ENCODE assay signal across 8 cellular contexts in genomic region chr14:106268013-106268727, GRCh38.
DNase-seq lines count a peak whose midpoint lies in the region; ATAC-seq and TF ChIP-seq lines count a peak whose summit lies in the region.

No MANE protein-coding gene starts in this region.

- H3K4me3 ChIP-seq in GM12875 (ENCODE audit: low read depth, low read length) (no peak overlapping the region), Panc1 (ENCODE audit: low read depth in 2 of 2, low read length in 2 of 2) (no peak overlapping the region)

- intact Hi-C loops in Panc1 (cut with micrococcal nuclease; ENCODE audit: unreplicated experiment), result no loop called here

- DNase-seq in Panc1 (ENCODE audit: low read depth, low spot score) (no peak), ecto neural progenitor cell (ENCODE audit: low spot score) (no peak), NCI-H226 (no peak)
- DNase-seq in activated T-helper 9 cell treated with anti-CD3 and anti-CD28 coated beads, Interleukin-2, amount 50 U/mL, for 16 hours (ENCODE audit: low read depth), result peak; percentile 55
- peak; percentile 44 to 80 (median 67) for DNase-seq in stimulated activated CD4-positive, alpha-beta T cell treated with anti-CD3 and anti-CD28 coated beads, TNF-alpha, amount 100 ng/mL, for 48 hours (ENCODE audit: low read depth in 3 of 3)

- H3K4me1 ChIP-seq in Panc1 (ENCODE audit: control insufficient read depth, insufficient read depth, low read length), result no peaks in the 10 kb centered on the region

- POLR2A ChIA-PET in Panc1 (lab: Charles Lee), result no interaction called here

- CTCF ChIA-PET in Panc1 (lab: Charles Lee), result interaction anchor here (0.6 kb wide), 1 partner anchor 147 kb away, joined by 3 read pairs; no protein-coding TSS in a partner anchor

- H3K9me3 ChIP-seq in Panc1 (ENCODE audit: control insufficient read depth, insufficient read depth, low read depth, low read length), result no peaks in the 10 kb centered on the region

- in situ Hi-C loops in Panc1 (cut with HindIII; ENCODE audit: low pct_unique_long_range_greater_than_20kb, low sequenced_read_pairs), result no loop called here

- no peak overlapping the region for H3K27ac ChIP-seq in Panc1 (ENCODE audit: low read length)

- peak; percentile 55; the same call in 1 of the 2 replicates for TF ChIP-seq CTCF in GM12875 (IDR thresholded peaks at IDR 0.05; ENCODE audit: borderline replicate concordance, insufficient read depth, low read depth, low read length)
- peak; percentile 67 for TF ChIP-seq CTCF in Panc1 (IDR thresholded peaks at IDR 0.05)

- no TSS peak for BruUV-seq in Panc1 (replicated peaks; lab: Mats Ljungman, UMichigan)

- ATAC-seq in Panc1 (no peak), GM21786 (IDR thresholded peaks at IDR 0.05; ENCODE audit: unreplicated experiment) (no peak), HG03469 (IDR thresholded peaks at IDR 0.05; ENCODE audit: unreplicated experiment) (no peak)

- peaks cover 44% of the 10 kb centered on the region for H3K27me3 ChIP-seq in Panc1 (ENCODE audit: control insufficient read depth, insufficient read depth, low read length)

- no peaks in the 10 kb centered on the region for H3K36me3 ChIP-seq in Panc1 (ENCODE audit: control insufficient read depth, insufficient read depth, low read length)

Comparison
In these comparisons a context has a peak if more than half of its experiments do, and no peak if none do; other contexts are left out.
1. DNase-seq: peak in activated T-helper 9 cell treated with anti-CD3 and anti-CD28 coated beads, Interleukin-2, amount 50 U/mL, for 16 hours (single experiment) and stimulated activated CD4-positive, alpha-beta T cell treated with anti-CD3 and anti-CD28 coated beads, TNF-alpha, amount 100 ng/mL, for 48 hours (3 of 3); none in Panc1 (single experiment), ecto neural progenitor cell (single experiment) and NCI-H226 (single experiment).